ENCODE assay signal across 7 cellular contexts in the genomic region with DNA sequence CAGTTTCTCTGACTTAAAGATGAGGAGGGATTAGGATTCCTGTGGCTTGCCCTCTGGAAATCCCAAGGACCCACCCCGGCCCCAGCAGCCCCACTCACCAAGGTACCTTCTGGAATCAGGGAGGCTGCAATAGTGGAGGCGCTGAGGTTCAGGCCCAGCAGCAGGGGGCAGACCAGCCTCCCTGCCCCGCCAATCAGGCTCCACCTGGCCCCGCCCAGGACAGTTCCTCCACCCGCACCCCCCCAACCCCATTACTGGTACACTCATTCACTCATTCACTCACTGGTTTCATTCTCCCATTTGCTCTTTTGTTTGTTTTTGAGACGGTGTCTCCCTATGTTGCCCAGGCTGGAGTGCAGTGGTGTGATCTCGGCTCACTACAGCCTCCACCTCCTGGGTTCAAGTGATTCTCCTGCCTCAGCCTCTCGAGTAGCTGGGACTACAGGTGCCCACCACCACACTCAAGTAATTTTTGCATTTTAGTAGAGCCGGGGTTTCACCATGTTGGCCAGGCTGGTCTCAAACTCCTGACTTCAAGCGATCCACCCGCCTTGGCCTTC. TPM values are rescaled to one million over a fixed set of nuclear protein-coding genes. Genes with fewer than 3 reads are reported as not detected.
DNase-seq lines count a peak whose midpoint lies in the region; ATAC-seq and TF ChIP-seq lines count a peak whose summit lies in the region.
"Not testable (repeated sequence)": the region's sequence is repeated elsewhere in the genome, so short reads cannot be mapped to it uniquely, and the experiment has no call there.
"Had no signal": no experiment of that assay in that cellular context is flagged by ENCODE, and none has a peak within 500 bp of the region (broad histone marks: within the 10 kb centered on the region; RNA-seq: fewer than 3 reads in every experiment).

No MANE protein-coding gene starts in this region.

- H3K9me3 ChIP-seq in OCI-LY7 (ENCODE audit: low read length) = not testable (repeated sequence)

- not testable (repeated sequence) for H4K20me1 ChIP-seq in OCI-LY7 (ENCODE audit: insufficient read depth, low read length)

- TF ChIP-seq CTCF in HFF-Myc (IDR thresholded peaks at IDR 0.05; ENCODE audit: low read depth, low read length, missing control alignments) = peak; percentile 20
- TF ChIP-seq CTCF in OCI-LY7 (conservative IDR thresholded peaks at IDR 0.05; ENCODE audit: low read length) = peak; percentile 49; the same call in 1 of the 2 replicates
- TF ChIP-seq CTCF in foreskin fibroblast (IDR thresholded peaks at IDR 0.05; ENCODE audit: low read depth, low read length) = peak; percentile 4
- TF ChIP-seq CTCF in retinal pigment epithelial cell (conservative IDR thresholded peaks at IDR 0.05; ENCODE audit: low read depth, low read length) = peak; percentile 20

- not testable (repeated sequence) for H3K4me1 Mint-ChIP-seq in activated T-cell treated with anti-CD3 and anti-CD28 coated beads, Interleukin-2, amount 50 U/mL, for 4 hours (ENCODE audit: low read depth)

- not testable (repeated sequence) for BruUV-seq in OCI-LY7 (replicated peaks; lab: Mats Ljungman, UMichigan)

- peak; percentile 54 to 63 for ATAC-seq in activated T-cell treated with anti-CD3 and anti-CD28 coated beads, Interleukin-2, amount 50 U/mL, for 4 hours

- H2AFZ ChIP-seq in OCI-LY7 (ENCODE audit: low read length) = not testable (repeated sequence)

- not testable (repeated sequence) for H3K79me2 ChIP-seq in OCI-LY7 (ENCODE audit: insufficient read depth, low read depth, low read length)

- not testable (repeated sequence) for H3K9me3 Mint-ChIP-seq in activated T-cell treated with anti-CD3 and anti-CD28 coated beads, Interleukin-2, amount 50 U/mL, for 4 hours

- H3K36me3 ChIP-seq in OCI-LY7 (ENCODE audit: insufficient read depth, low read length) = not testable (repeated sequence)

- in situ Hi-C loops in Caki2 (cut with HindIII; ENCODE audit: low pct_unique_long_range_greater_than_20kb, low sequenced_read_pairs) = not testable (repeated sequence)

- H3K27ac ChIP-seq in OCI-LY7 (ENCODE audit: low read depth, low read length, poor library complexity, severe bottlenecking) = not testable (repeated sequence)

- H3K4me3 Mint-ChIP-seq in activated T-cell treated with anti-CD3 and anti-CD28 coated beads, Interleukin-2, amount 50 U/mL, for 4 hours = not testable (repeated sequence)

- DNase-seq in Caki2 (ENCODE audit: low read depth) = peak; percentile 48
- DNase-seq in HFF-Myc (ENCODE audit: extremely low read depth, low read depth); activated T-cell treated with anti-CD3 and anti-CD28 coated beads, Interleukin-2, amount 50 U/mL, for 4 hours; foreskin fibroblast; retinal pigment epithelial cell (ENCODE audit: low read depth): not testable (repeated sequence)
- peak; percentile 14 for DNase-seq in OCI-LY7 (ENCODE audit: low spot score)

- H3K27me3 Mint-ChIP-seq in activated T-cell treated with anti-CD3 and anti-CD28 coated beads, Interleukin-2, amount 50 U/mL, for 4 hours (ENCODE audit: low read depth) = not testable (repeated sequence)

- CTCF ChIA-PET in OCI-LY7 (lab: Charles Lee; ENCODE audit: unreplicated experiment) = not testable (repeated sequence)

- H3K36me3 Mint-ChIP-seq in activated T-cell treated with anti-CD3 and anti-CD28 coated beads, Interleukin-2, amount 50 U/mL, for 4 hours (ENCODE audit: insufficient read depth) = not testable (repeated sequence)

- not testable (repeated sequence) for H3K4me1 ChIP-seq in OCI-LY7 (ENCODE audit: insufficient read depth, low read length, poor library complexity, severe bottlenecking)

- H3K9me2 ChIP-seq in OCI-LY7 (ENCODE audit: insufficient read depth, low read length) = not testable (repeated sequence)

- intact Hi-C loops in OCI-LY7 (cut with micrococcal nuclease; ENCODE audit: unreplicated experiment) = not testable (repeated sequence)

- POLR2A ChIA-PET in OCI-LY7 (lab: Charles Lee) = interaction anchor here (0.6 kb wide), 1 partner anchor 1868 kb away, joined by 3 read pairs; no protein-coding TSS in a partner anchor

- not testable (repeated sequence) for H3K4me2 ChIP-seq in OCI-LY7 (ENCODE audit: low read length)

- not testable (repeated sequence) for H3K4me3 ChIP-seq in HFF-Myc (replicated peaks; ENCODE audit: low read depth, low read length); OCI-LY7 (ENCODE audit: low read depth, low read length, poor library complexity, severe bottlenecking); foreskin fibroblast (ENCODE audit: low read depth in 1 of 2, low read length in 2 of 2); retinal pigment epithelial cell (ENCODE audit: low read length)

RNA-seq across cellular contexts. Expression of a gene that starts 13.7 kb away (rescaled TPM):
- total RNA-seq in Caki2 (2014; rRNA removed; shearing (Covaris generic); ENCODE audit: low replicate concordance) = 46.3 and 76.4 TPM in 2 replicates
- total RNA-seq in OCI-LY7 (2014; rRNA removed; shearing (Covaris generic)) = not detected in 2 replicates
- not detected in 2 replicates for total RNA-seq in OCI-LY7 (2022)
- total RNA-seq in activated T-cell treated with anti-CD3 and anti-CD28 coated beads, Interleukin-2, amount 50 U/mL, for 4 hours = under 1 TPM in 2 of 3 donors, not detected in 1; 0.16 to 0.38 TPM

RNA-seq across cellular contexts. Expression of a gene that starts 14.2 kb away (rescaled TPM):
- 28.2 and 51.2 TPM in 2 replicates for total RNA-seq in Caki2 (2014; rRNA removed; shearing (Covaris generic); ENCODE audit: low replicate concordance)
- not detected in 2 replicates for total RNA-seq in OCI-LY7 (2014; rRNA removed; shearing (Covaris generic))
- total RNA-seq in OCI-LY7 (2022) = not detected in 2 replicates
- not detected for total RNA-seq in activated T-cell treated with anti-CD3 and anti-CD28 coated beads, Interleukin-2, amount 50 U/mL, for 4 hours

RNA-seq across cellular contexts. Expression of a gene that starts 31.0 kb away (rescaled TPM):
- total RNA-seq in Caki2 (2014; rRNA removed; shearing (Covaris generic); ENCODE audit: low replicate concordance) = 179 and 184 TPM in 2 replicates
- 78.2 and 83.4 TPM in 2 replicates for total RNA-seq in OCI-LY7 (2014; rRNA removed; shearing (Covaris generic))
- total RNA-seq in OCI-LY7 (2022) = 78.5 and 107 TPM in 2 replicates
- 100 to 1,000 TPM; 312 to 373 (median 336) TPM for total RNA-seq in activated T-cell treated with anti-CD3 and anti-CD28 coated beads, Interleukin-2, amount 50 U/mL, for 4 hours

RNA-seq across cellular contexts. Expression of a gene that starts 46.3 kb away (rescaled TPM):
- total RNA-seq in Caki2 (2014; rRNA removed; shearing (Covaris generic); ENCODE audit: low replicate concordance) = 44.8 and 55.6 TPM in 2 replicates
- 0.23 TPM in 1 of 2 replicates, not detected in the other for total RNA-seq in OCI-LY7 (2014; rRNA removed; shearing (Covaris generic))
- total RNA-seq in OCI-LY7 (2022) = 3.4 and 3.8 TPM in 2 replicates
- under 1 TPM in 2 of 3 donors, not detected in 1; 0.26 to 0.46 TPM for total RNA-seq in activated T-cell treated with anti-CD3 and anti-CD28 coated beads, Interleukin-2, amount 50 U/mL, for 4 hours

RNA-seq across cellular contexts. Expression of a gene that starts 55.2 kb away (rescaled TPM):
- total RNA-seq in Caki2 (2014; rRNA removed; shearing (Covaris generic); ENCODE audit: low replicate concordance) = 0.14 TPM in 1 of 2 replicates, not detected in the other
- not detected in 2 replicates for total RNA-seq in OCI-LY7 (2014; rRNA removed; shearing (Covaris generic))
- not detected in 2 replicates for total RNA-seq in OCI-LY7 (2022)
- under 1 TPM in 1 of 3 donors, not detected in 2; 0.16 TPM for total RNA-seq in activated T-cell treated with anti-CD3 and anti-CD28 coated beads, Interleukin-2, amount 50 U/mL, for 4 hours
- total RNA-seq: esophagus squamous epithelium had no signal

Comparison
In these comparisons a context has a peak if more than half of its experiments do, and no peak if none do; other contexts are left out.
1. RNA of a gene that starts 13.7 kb away (total RNA-seq): 46.3 to 76.4 TPM in Caki2; not detected in OCI-LY7 and 0.16 to 0.38 TPM in activated T-cell treated with anti-CD3 and anti-CD28 coated beads, Interleukin-2, amount 50 U/mL, for 4 hours; every median in the first group is over 10 times any median in the second.
2. RNA of a gene that starts 14.2 kb away (total RNA-seq): 28.2 to 51.2 TPM in Caki2; not detected in OCI-LY7 and not detected in activated T-cell treated with anti-CD3 and anti-CD28 coated beads, Interleukin-2, amount 50 U/mL, for 4 hours; every median in the first group is over 10 times any median in the second.
3. Peak in every context shown above with its lines, with median percentiles within 50 percentile points of each other: CTCF ChIP-seq.